In the genomic region with DNA sequence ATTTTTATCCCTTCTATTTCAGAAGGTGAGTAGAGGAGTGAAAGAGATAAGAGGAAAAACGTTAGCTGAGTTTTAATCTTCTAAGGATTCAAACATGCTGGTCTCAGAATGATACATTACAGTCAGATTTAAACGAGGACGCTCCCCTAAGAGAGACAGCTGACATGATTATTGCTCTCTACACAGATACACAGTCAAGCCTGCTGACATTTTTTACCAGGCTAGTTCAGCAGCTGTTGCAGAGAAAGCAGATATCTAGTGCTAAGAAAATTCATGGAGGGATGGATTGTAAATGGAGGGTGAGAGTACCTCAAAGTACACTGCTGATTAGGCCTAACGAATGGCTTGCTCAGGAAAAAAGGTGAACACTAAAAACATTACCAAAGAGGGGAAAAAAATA, we compare ENCODE assay signal across 22 cellular contexts. TPM values are rescaled to one million over a fixed set of nuclear protein-coding genes. Genes with fewer than 3 reads are reported as not detected.
DNase-seq lines count a peak whose midpoint lies in the region; ATAC-seq, FAIRE-seq and TF ChIP-seq lines count a peak whose summit lies in the region.
"Had no signal": no experiment of that assay in that cellular context is flagged by ENCODE, and none has a peak within 500 bp of the region (broad histone marks: within the 10 kb centered on the region; RNA-seq: fewer than 3 reads in every experiment).

No MANE protein-coding gene starts in this region.

- peaks cover 20% of the 10 kb centered on the region for H3K4me1 Mint-ChIP-seq in nephron

- BruUV-seq in GM12878 (replicated peaks; lab: Mats Ljungman, UMichigan) = TSS peak; percentile 61

- peak; percentile 50 for DNase-seq in NCI-H2171 treated with DMSO at 0.1 percent for 48 hours (lab: John Stamatoyannopoulos, UW)
- no peak for DNase-seq in GM12878 (ENCODE audit: low read depth, low spot score)
- no peak for DNase-seq in NCI-H2029 (lab: John Stamatoyannopoulos, UW)
- DNase-seq: CD4-positive, alpha-beta T cell; COR-L47; DMS 273 treated with DMSO at 0.1 percent for 48 hours; DND-41; KBM-7; NCI-H1105; NCI-H146; NCI-H2029 treated with DMSO at 0.1 percent for 48 hours; NCI-H446 treated with DMSO at 0.1 percent for 48 hours; NCI-H526 treated with DMSO at 0.1 percent for 48 hours; OCI-M1; SHP77 had no signal

- H3K27me3 Mint-ChIP-seq in nephron (ENCODE audit: low read depth) = no peaks in the 10 kb centered on the region
- H3K27me3 Mint-ChIP-seq: CD4-positive, alpha-beta T cell had no signal

- H3K27ac Mint-ChIP-seq in nephron = peak overlapping the region; percentile 72 to 95 (median 80)
- H3K27ac Mint-ChIP-seq: CD4-positive, alpha-beta T cell; GM23338 had no signal

- POLR2A ChIA-PET in GM12878 (lab: Charles Lee) = no interaction called here

- H4K20me1 ChIP-seq in GM12878 (ENCODE audit: control insufficient read depth, insufficient read depth) = no peaks in the 10 kb centered on the region

- H3K9me3 ChIP-seq in GM12878 (replicated peaks; ENCODE audit: control insufficient read depth, insufficient read depth, low read length) (no peaks in the 10 kb centered on the region), skeletal muscle tissue (ENCODE audit: control insufficient read depth in 3 of 3, low read length in 3 of 3) (no peaks in the 10 kb centered on the region)
- H3K9me3 ChIP-seq: HAP-1 had no signal

- CTCF ChIA-PET in GM12878 (lab: Yijun Ruan, JAX) = no interaction called here

- H3K27me3 ChIP-seq in GM12878 (replicated peaks in 1 of 2; ENCODE audit: control insufficient read depth in 2 of 2, insufficient read depth in 2 of 2, low read length in 1 of 2) (no peaks in the 10 kb centered on the region), skeletal muscle tissue (ENCODE audit: control insufficient read depth in 3 of 3, insufficient read depth in 3 of 3, low read length in 3 of 3) (no peaks in the 10 kb centered on the region)

- no peak for TF ChIP-seq RAD21 in GM12878 (IDR thresholded peaks at IDR 0.05; ENCODE audit: insufficient read depth, low read depth, low read length)

- intact Hi-C loops in GM12878 (cut with micrococcal nuclease; ENCODE audit: unreplicated experiment) = no loop called here

- H3K36me3 ChIP-seq in GM12878 (ENCODE audit: control insufficient read depth in 2 of 2, insufficient read depth in 2 of 2, low read length in 1 of 2) (no peaks in the 10 kb centered on the region), skeletal muscle tissue (ENCODE audit: control insufficient read depth in 3 of 3, insufficient read depth in 3 of 3, low read length in 3 of 3) (no peaks in the 10 kb centered on the region)

- SMC1A ChIA-PET in GM12878 (lab: Charles Lee; ENCODE audit: uncharacterized antibody, unreplicated experiment) = interaction anchor here (0.9 kb wide), 1 partner anchor 256 kb away, joined by 4 read pairs; no protein-coding TSS in a partner anchor

- no peak overlapping the region for H3K4me2 ChIP-seq in GM12878 (ENCODE audit: control insufficient read depth, insufficient read depth)
- H3K4me2 ChIP-seq: GM23338 had no signal

- H3K9me3 Mint-ChIP-seq in nephron = no peaks in the 10 kb centered on the region
- H3K9me3 Mint-ChIP-seq: CD4-positive, alpha-beta T cell; GM23338 had no signal

- no peak overlapping the region for H3K27ac ChIP-seq in GM12878 (ENCODE audit: control insufficient read depth, insufficient read depth)
- peak overlapping the region; percentile 82 for H3K27ac ChIP-seq in skeletal muscle tissue (ENCODE audit: low read depth, low read length)

- H2AFZ ChIP-seq in GM12878 (ENCODE audit: control insufficient read depth, low read depth, low read length) = no peak overlapping the region
- H2AFZ ChIP-seq: GM23338 had no signal

- WGBS in GM12878 (ENCODE audit: insufficient coverage, insufficient replicate concordance, low lambda C conversion rate, missing lambda C conversion rate) = 52% methylated on average over 4 of the region's 4 CpGs

- TF ChIP-seq POLR2A in GM12878 (IDR thresholded peaks at IDR 0.05; ENCODE audit: low read depth, low read length) = no peak

- H3K9ac ChIP-seq in GM12878 (ENCODE audit: control insufficient read depth, insufficient read depth, low read length) (no peak overlapping the region), skeletal muscle tissue (ENCODE audit: low read depth in 1 of 3, low read length in 3 of 3) (peak overlapping the region; percentile 33 to 61 (median 57))

- no peak for FAIRE-seq in GM12878 (lab: Jason Lieb, UNC)
- FAIRE-seq: GM12892 had no signal

- TF ChIP-seq EP300 in GM12878 (IDR thresholded peaks at IDR 0.05; ENCODE audit: borderline replicate concordance in 1 of 2, control insufficient read depth in 1 of 2, low read depth in 2 of 2, low read length in 2 of 2) = no peak

- H3K4me1 ChIP-seq in GM12878 (ENCODE audit: control insufficient read depth, insufficient read depth, low read length) (no peaks in the 10 kb centered on the region), skeletal muscle tissue (ENCODE audit: control insufficient read depth in 3 of 3, insufficient read depth in 3 of 3, low read length in 3 of 3) (peaks cover 0 to 10% (median 5%) of the 10 kb centered on the region in 3 donors)
- H3K4me1 ChIP-seq: HAP-1 had no signal

- no peak overlapping the region for H3K4me3 Mint-ChIP-seq in nephron
- H3K4me3 Mint-ChIP-seq: CD4-positive, alpha-beta T cell; GM23338 had no signal

- no peak for ATAC-seq in GM12878
- no peak for ATAC-seq in HG02884 (IDR thresholded peaks at IDR 0.05; ENCODE audit: unreplicated experiment)
- ATAC-seq in GM21786 (IDR thresholded peaks at IDR 0.05; ENCODE audit: unreplicated experiment) = no peak
- ATAC-seq: GM23338 had no signal

- peaks cover 4% of the 10 kb centered on the region for H3K36me3 Mint-ChIP-seq in nephron (ENCODE audit: low read depth)

- H3K79me2 ChIP-seq in GM12878 (ENCODE audit: control insufficient read depth, insufficient read depth, low read length) = no peaks in the 10 kb centered on the region

- no peak for TF ChIP-seq CTCF in GM12878 (IDR thresholded peaks at IDR 0.05 in 2 of 3, conservative IDR thresholded peaks at IDR 0.05 in 1 of 3; ENCODE audit: control insufficient read depth in 2 of 3, extremely low read depth in 1 of 3, insufficient read depth in 1 of 3, low read depth in 3 of 3, low read length in 3 of 3)
- TF ChIP-seq CTCF in nephron (IDR thresholded peaks at IDR 0.05; ENCODE audit: unreplicated experiment in 3 of 3) = no peak

- RAD21 ChIA-PET in GM12878 (lab: Charles Lee; ENCODE audit: unreplicated experiment) = no interaction called here

- in situ Hi-C loops in GM12878 (cut with MboI) = no loop called here

- no peak overlapping the region for H3K4me3 ChIP-seq in GM12878
- peak overlapping the region in 1 of 3 donors; percentile 31 for H3K4me3 ChIP-seq in skeletal muscle tissue (ENCODE audit: low read length in 3 of 3)
- H3K4me3 ChIP-seq: GM23338, HAP-1 had no signal

RNA-seq across cellular contexts. Expression of gene SOS2, which starts 31.9 kb away (rescaled TPM):
- 65.1 and 66.0 TPM in 2 replicates for total RNA-seq in GM12878 (2013; cell fraction: nucleolus; rRNA removed)
- 8.1 and 8.9 TPM in 2 replicates for total RNA-seq in GM12878 (2014; rRNA removed)
- total RNA-seq in GM12878 (2014; rRNA removed; fragmentation: Illumina TruSeq; extraction: Trizol) = 16.8 and 17.0 TPM in 2 replicates
- total RNA-seq in GM12878 (2021) = 12.7 and 13.3 TPM in 2 replicates
- 4.2 TPM for polyA plus RNA-seq in GM12878 (2011; ENCODE audit: low read depth)
- polyA plus RNA-seq in GM12878 (2011; rRNA removed) = 16.7 and 22.2 TPM in 2 replicates
- 6.8 and 7.7 TPM in 2 replicates for polyA plus RNA-seq in GM12878 (2011; cell fraction: cytosol; rRNA removed)
- polyA plus RNA-seq in GM12878 (2011; cell fraction: nucleus; rRNA removed) = 8.7 and 10.0 TPM in 2 replicates
- polyA plus RNA-seq in GM12878 (2012) = 6.8 and 9.5 TPM in 2 replicates
- 14.8 and 19.5 TPM in 2 replicates for polyA plus RNA-seq in GM12878 (2014; fragmentation: Illumina TruSeq; extraction: Trizol)
- polyA plus RNA-seq in GM12878 (2014; fragmentation: Nextera tagmentation; extraction: Ambion mirVana) = 1 to 10 TPM; 2.9 to 4.1 TPM
- 6.0 and 8.6 TPM in 2 replicates for polyA plus RNA-seq in GM12878 (2014; rRNA removed)
- polyA plus RNA-seq in GM12878 (2016; fragmentation: Nextera tagmentation; extraction: Ambion mirVana) = 1 to 10 TPM; 2.1 to 2.8 TPM
- polyA minus RNA-seq in GM12878 (2011; rRNA and poly(A)+ RNA removed) = 19.9 and 27.6 TPM in 2 replicates
- polyA minus RNA-seq in GM12878 (2011; cell fraction: cytosol; rRNA and poly(A)+ RNA removed) = 8.3 and 8.7 TPM in 2 replicates
- 15.0 and 23.0 TPM in 2 replicates for polyA minus RNA-seq in GM12878 (2011; cell fraction: nucleus; rRNA and poly(A)+ RNA removed)
- 45.9 TPM for total RNA-seq in skeletal muscle tissue

RNA-seq across cellular contexts. Expression of gene L2HGDH, which starts 48.7 kb away (rescaled TPM):
- total RNA-seq in GM12878 (2013; cell fraction: nucleolus; rRNA removed) = 18.0 and 18.5 TPM in 2 replicates
- total RNA-seq in GM12878 (2014; rRNA removed) = 13.3 and 15.9 TPM in 2 replicates
- total RNA-seq in GM12878 (2014; rRNA removed; fragmentation: Illumina TruSeq; extraction: Trizol) = 9.7 and 10.5 TPM in 2 replicates
- total RNA-seq in GM12878 (2021) = 14.1 TPM in 2 replicates
- polyA plus RNA-seq in GM12878 (2011; ENCODE audit: low read depth) = 5.8 TPM
- polyA plus RNA-seq in GM12878 (2011; rRNA removed) = 11.7 and 12.0 TPM in 2 replicates
- 9.8 and 17.0 TPM in 2 replicates for polyA plus RNA-seq in GM12878 (2011; cell fraction: cytosol; rRNA removed)
- polyA plus RNA-seq in GM12878 (2011; cell fraction: nucleus; rRNA removed) = 6.1 and 10.4 TPM in 2 replicates
- polyA plus RNA-seq in GM12878 (2012) = 8.0 and 8.9 TPM in 2 replicates
- polyA plus RNA-seq in GM12878 (2014; fragmentation: Illumina TruSeq; extraction: Trizol) = 13.7 and 16.9 TPM in 2 replicates
- 1 to 10 TPM; 2.6 to 3.0 TPM for polyA plus RNA-seq in GM12878 (2014; fragmentation: Nextera tagmentation; extraction: Ambion mirVana)
- 13.4 and 16.3 TPM in 2 replicates for polyA plus RNA-seq in GM12878 (2014; rRNA removed)
- polyA plus RNA-seq in GM12878 (2016; fragmentation: Nextera tagmentation; extraction: Ambion mirVana) = 10 to 100 TPM; 14.4 to 18.3 TPM
- 7.0 and 8.5 TPM in 2 replicates for polyA minus RNA-seq in GM12878 (2011; rRNA and poly(A)+ RNA removed)
- 5.2 and 5.8 TPM in 2 replicates for polyA minus RNA-seq in GM12878 (2011; cell fraction: cytosol; rRNA and poly(A)+ RNA removed)
- 7.5 and 12.3 TPM in 2 replicates for polyA minus RNA-seq in GM12878 (2011; cell fraction: nucleus; rRNA and poly(A)+ RNA removed)
- total RNA-seq in skeletal muscle tissue = 8.4 TPM

RNA-seq across cellular contexts. Expression of gene DMAC2L, which starts 48.8 kb away (rescaled TPM):
- total RNA-seq in GM12878 (2013; cell fraction: nucleolus; rRNA removed) = 38.7 and 40.8 TPM in 2 replicates
- total RNA-seq in GM12878 (2014; rRNA removed) (9.5 and 11.3 TPM in 2 replicates), GM12878 (2014; rRNA removed; fragmentation: Illumina TruSeq; extraction: Trizol) (11.9 TPM in 2 replicates), GM12878 (2021) (21.4 and 22.5 TPM in 2 replicates), skeletal muscle tissue (4.7 TPM)
- 10.8 TPM for polyA plus RNA-seq in GM12878 (2011; ENCODE audit: low read depth)
- polyA plus RNA-seq in GM12878 (2011; rRNA removed) (33.8 and 34.9 TPM in 2 replicates), GM12878 (2014; fragmentation: Illumina TruSeq; extraction: Trizol) (11.9 and 14.5 TPM in 2 replicates), GM12878 (2014; fragmentation: Nextera tagmentation; extraction: Ambion mirVana) (10 to 100 TPM; 63.7 to 76.3 TPM), GM12878 (2014; rRNA removed) (17.2 and 20.9 TPM in 2 replicates), GM12878 (2016; fragmentation: Nextera tagmentation; extraction: Ambion mirVana) (10 to 100 TPM; 34.1 to 35.8 TPM)
- polyA plus RNA-seq in GM12878 (2011; cell fraction: cytosol; rRNA removed) = 20.5 and 26.7 TPM in 2 replicates
- polyA plus RNA-seq in GM12878 (2011; cell fraction: nucleus; rRNA removed) = 15.8 and 17.5 TPM in 2 replicates
- polyA plus RNA-seq in GM12878 (2012) = 16.0 and 19.3 TPM in 2 replicates
- polyA minus RNA-seq in GM12878 (2011; rRNA and poly(A)+ RNA removed) = 14.7 and 20.0 TPM in 2 replicates
- polyA minus RNA-seq in GM12878 (2011; cell fraction: cytosol; rRNA and poly(A)+ RNA removed) = 6.4 and 6.9 TPM in 2 replicates
- polyA minus RNA-seq in GM12878 (2011; cell fraction: nucleus; rRNA and poly(A)+ RNA removed) = 11.1 and 18.5 TPM in 2 replicates
